1 cellular context compared by ENCODE assay signal in genomic region chr5:177601126-177601525, GRCh38.
TF ChIP-seq lines count a peak whose summit lies in the region.

No MANE protein-coding gene starts in this region.

TF ChIP-seq in H1, 55 proteins besides CTCF, POLR2A, EP300 and RAD21:
- TF ChIP-seq ATF2 (IDR thresholded peaks at IDR 0.05; ENCODE audit: low read length): no peak
- no peak for TF ChIP-seq RXRA (IDR thresholded peaks at IDR 0.05; ENCODE audit: insufficient read depth, low read depth, low read length)
- no peak for TF ChIP-seq NRF1 (IDR thresholded peaks at IDR 0.05; ENCODE audit: low read depth, low read length)
- TF ChIP-seq KDM4A (IDR thresholded peaks at IDR 0.05; ENCODE audit: low read depth, low read length, severe bottlenecking): no peak
- no peak for TF ChIP-seq BACH1 (IDR thresholded peaks at IDR 0.05; ENCODE audit: low read length)
- no peak for TF ChIP-seq RNF2 (IDR thresholded peaks at IDR 0.05; ENCODE audit: borderline replicate concordance, low read depth, low read length, missing control alignments, poor library complexity, severe bottlenecking)
- TF ChIP-seq SRF (IDR thresholded peaks at IDR 0.05; ENCODE audit: low read depth, low read length): no peak
- no peak for TF ChIP-seq KDM5A (IDR thresholded peaks at IDR 0.05; ENCODE audit: low read length)
- no peak for TF ChIP-seq CTBP2 (IDR thresholded peaks at IDR 0.05; ENCODE audit: borderline replicate concordance, insufficient read depth, insufficient read length, low read length)
- TF ChIP-seq TCF12 (IDR thresholded peaks at IDR 0.05; ENCODE audit: low read depth, low read length): no peak
- TF ChIP-seq USF2 (IDR thresholded peaks at IDR 0.05; ENCODE audit: low read length): no peak
- TF ChIP-seq JUND (IDR thresholded peaks at IDR 0.05; ENCODE audit: low read length): no peak
- no peak for TF ChIP-seq TBP (IDR thresholded peaks at IDR 0.05; ENCODE audit: low read depth, low read length)
